In genomic region chr1:168509204-168509603, GRCh38 we compare ENCODE assay signal across 17 cellular contexts. TPM values are rescaled to one million over a fixed set of nuclear protein-coding genes. Genes with fewer than 3 reads are reported as not detected.
DNase-seq lines count a peak whose midpoint lies in the region; ATAC-seq and TF ChIP-seq lines count a peak whose summit lies in the region.
"Had no signal": no experiment of that assay in that cellular context is flagged by ENCODE, and none has a peak within 500 bp of the region (broad histone marks: within the 10 kb centered on the region; RNA-seq: fewer than 3 reads in every experiment).

No MANE protein-coding gene starts in this region.

- H3K9me3 Mint-ChIP-seq in activated T-cell treated with anti-CD3 and anti-CD28 coated beads, Interleukin-2, amount 50 U/mL, for 72 hours: peaks cover 0 to 2% of the 10 kb centered on the region in 2 donors
- no peaks in the 10 kb centered on the region for H3K9me3 Mint-ChIP-seq in activated CD8-positive, alpha-beta T cell treated with anti-CD3 and anti-CD28 coated beads for 36 hours
- no peaks in the 10 kb centered on the region for H3K9me3 Mint-ChIP-seq in stimulated activated naive B cell treated with anti-CD40 and anti-IgM and Interleukin-4, amounts not matched to agents 10 μg/mL and 1 μg/mL and 100 μg/mL, for 72 hours

- no peaks in the 10 kb centered on the region for H3K27me3 ChIP-seq in vagina

- no peaks in the 10 kb centered on the region for H3K36me3 Mint-ChIP-seq in activated T-cell treated with anti-CD3 and anti-CD28 coated beads, Interleukin-2, amount 50 U/mL, for 72 hours (ENCODE audit: insufficient read depth in 2 of 2)
- peaks cover 2% of the 10 kb centered on the region for H3K36me3 Mint-ChIP-seq in activated CD8-positive, alpha-beta T cell treated with anti-CD3 and anti-CD28 coated beads for 36 hours (ENCODE audit: low read depth)
- no peaks in the 10 kb centered on the region for H3K36me3 Mint-ChIP-seq in stimulated activated naive B cell treated with anti-CD40 and anti-IgM and Interleukin-4, amounts not matched to agents 10 μg/mL and 1 μg/mL and 100 μg/mL, for 72 hours
- H3K36me3 Mint-ChIP-seq: CD4-positive, CD25-positive, alpha-beta regulatory T cell had no signal

- no peaks in the 10 kb centered on the region for H3K36me3 ChIP-seq in vagina

- TF ChIP-seq POLR2A in vagina (IDR thresholded peaks at IDR 0.05): no peak

- peaks cover 6% of the 10 kb centered on the region for H3K4me1 ChIP-seq in vagina

- H3K27ac Mint-ChIP-seq in activated T-cell treated with anti-CD3 and anti-CD28 coated beads, Interleukin-2, amount 50 U/mL, for 72 hours: peak overlapping the region; percentile 55
- peak overlapping the region; percentile 97 for H3K27ac Mint-ChIP-seq in activated CD8-positive, alpha-beta T cell treated with anti-CD3 and anti-CD28 coated beads for 36 hours
- peak overlapping the region; percentile 21 for H3K27ac Mint-ChIP-seq in stimulated activated naive B cell treated with anti-CD40 and anti-IgM and Interleukin-4, amounts not matched to agents 10 μg/mL and 1 μg/mL and 100 μg/mL, for 72 hours

- DNase-seq in activated T-cell treated with anti-CD3 and anti-CD28 coated beads, Interleukin-2, amount 50 U/mL, for 72 hours: no peak
- DNase-seq in activated T-cell treated with anti-CD3 and anti-CD28 coated beads, Interleukin-2, amount 50 U/mL, for 1 hour: no peak
- no peak for DNase-seq in activated CD8-positive, alpha-beta T cell treated with anti-CD3 and anti-CD28 coated beads for 36 hours
- DNase-seq in globus pallidus (ENCODE audit: low spot score) (peak; percentile 7), middle frontal gyrus (ENCODE audit: extremely low spot score, low spot score) (no peak), vagina (ENCODE audit: extremely low spot score in 2 of 2) (no peak)
- no peak for DNase-seq in stimulated activated naive B cell treated with anti-CD40 and anti-IgM and Interleukin-4, amounts not matched to agents 10 μg/mL and 1 μg/mL and 100 μg/mL, for 72 hours
- DNase-seq: CD4-positive, CD25-positive, alpha-beta regulatory T cell; DND-41; GDM1; GM23248; NCI-H1436 treated with DMSO at 0.1 percent for 48 hours; NCI-H2081; NCI-H524 treated with DMSO at 0.1 percent for 48 hours had no signal

- intact Hi-C loops in activated CD8-positive, alpha-beta T cell treated with anti-CD3 and anti-CD28 coated beads for 36 hours (cut with micrococcal nuclease): no loop called here
- intact Hi-C loops in vagina (cut with DNase I): no loop called here

- POLR2A ChIA-PET in activated CD8-positive, alpha-beta T cell treated with anti-CD3 and anti-CD28 coated beads for 36 hours (lab: Charles Lee): interaction anchor here (0.8 to 0.9 kb wide), 2 partner anchors 11 kb away, joined by 3 to 4 read pairs; no protein-coding TSS in a partner anchor

- no peaks in the 10 kb centered on the region for H3K9me3 ChIP-seq in vagina

- no peak for ATAC-seq in activated T-cell treated with anti-CD3 and anti-CD28 coated beads, Interleukin-2, amount 50 U/mL, for 72 hours (replicated peaks in 1 of 2)
- ATAC-seq in activated CD8-positive, alpha-beta T cell treated with anti-CD3 and anti-CD28 coated beads for 36 hours: no peak
- no peak for ATAC-seq in stimulated activated naive B cell treated with anti-CD40 and anti-IgM and Interleukin-4, amounts not matched to agents 10 μg/mL and 1 μg/mL and 100 μg/mL, for 72 hours (replicated peaks)
- ATAC-seq in GM18498 (IDR thresholded peaks at IDR 0.05; ENCODE audit: unreplicated experiment): no peak
- ATAC-seq: HCT116 had no signal

- H3K4me3 Mint-ChIP-seq in activated T-cell treated with anti-CD3 and anti-CD28 coated beads, Interleukin-2, amount 50 U/mL, for 72 hours: no peak overlapping the region
- H3K4me3 Mint-ChIP-seq in activated CD8-positive, alpha-beta T cell treated with anti-CD3 and anti-CD28 coated beads for 36 hours: no peak overlapping the region
- no peak overlapping the region for H3K4me3 Mint-ChIP-seq in stimulated activated naive B cell treated with anti-CD40 and anti-IgM and Interleukin-4, amounts not matched to agents 10 μg/mL and 1 μg/mL and 100 μg/mL, for 72 hours
- H3K4me3 Mint-ChIP-seq: CD4-positive, CD25-positive, alpha-beta regulatory T cell had no signal

- CTCF ChIA-PET in activated CD8-positive, alpha-beta T cell treated with anti-CD3 and anti-CD28 coated beads for 36 hours (lab: Charles Lee): no interaction called here

- no peak overlapping the region for H3K4me3 ChIP-seq in vagina
- H3K4me3 ChIP-seq: GM23248 had no signal

- no peaks in the 10 kb centered on the region for H3K27me3 Mint-ChIP-seq in activated T-cell treated with anti-CD3 and anti-CD28 coated beads, Interleukin-2, amount 50 U/mL, for 72 hours (ENCODE audit: low read depth)
- no peaks in the 10 kb centered on the region for H3K27me3 Mint-ChIP-seq in activated CD8-positive, alpha-beta T cell treated with anti-CD3 and anti-CD28 coated beads for 36 hours
- H3K27me3 Mint-ChIP-seq in stimulated activated naive B cell treated with anti-CD40 and anti-IgM and Interleukin-4, amounts not matched to agents 10 μg/mL and 1 μg/mL and 100 μg/mL, for 72 hours: peaks cover 4 to 6% of the 10 kb centered on the region in 2 donors
- H3K27me3 Mint-ChIP-seq: CD4-positive, CD25-positive, alpha-beta regulatory T cell had no signal

- TF ChIP-seq CTCF in activated CD8-positive, alpha-beta T cell treated with anti-CD3 and anti-CD28 coated beads for 36 hours (IDR thresholded peaks at IDR 0.05): no peak
- TF ChIP-seq CTCF in vagina (IDR thresholded peaks at IDR 0.05): no peak

- no peak overlapping the region for H3K27ac ChIP-seq in vagina
- H3K27ac ChIP-seq: GM23248 had no signal

- peaks cover 83% of the 10 kb centered on the region for H3K4me1 Mint-ChIP-seq in activated T-cell treated with anti-CD3 and anti-CD28 coated beads, Interleukin-2, amount 50 U/mL, for 72 hours (ENCODE audit: low read depth)
- peaks cover 88% of the 10 kb centered on the region for H3K4me1 Mint-ChIP-seq in activated CD8-positive, alpha-beta T cell treated with anti-CD3 and anti-CD28 coated beads for 36 hours (ENCODE audit: low read depth)
- peaks cover 10 to 18% of the 10 kb centered on the region in 2 donors for H3K4me1 Mint-ChIP-seq in stimulated activated naive B cell treated with anti-CD40 and anti-IgM and Interleukin-4, amounts not matched to agents 10 μg/mL and 1 μg/mL and 100 μg/mL, for 72 hours

RNA-seq across cellular contexts. Expression of gene XCL2, which starts 34.6 kb away (rescaled TPM):
- total RNA-seq in activated T-cell treated with anti-CD3 and anti-CD28 coated beads, Interleukin-2, amount 50 U/mL, for 72 hours: 10 to 100 TPM; 15.7 to 51.0 TPM
- total RNA-seq in activated CD8-positive, alpha-beta T cell treated with anti-CD3 and anti-CD28 coated beads for 36 hours: 100 to 1,000 TPM; 188 to 191 TPM
- not detected for total RNA-seq in vagina
- total RNA-seq: A673; CD4-positive, CD25-positive, alpha-beta regulatory T cell; GM23248 had no signal

Comparison
In these comparisons a context has a peak if more than half of its experiments do, and no peak if none do; other contexts are left out.
1. H3K27ac Mint-ChIP-seq: peak in every context shown above with its lines; median percentile 97 in activated CD8-positive, alpha-beta T cell treated with anti-CD3 and anti-CD28 coated beads for 36 hours; 55 in activated T-cell treated with anti-CD3 and anti-CD28 coated beads, Interleukin-2, amount 50 U/mL, for 72 hours; 21 in stimulated activated naive B cell treated with anti-CD40 and anti-IgM and Interleukin-4, amounts not matched to agents 10 μg/mL and 1 μg/mL and 100 μg/mL, for 72 hours.